In genomic region chr17:30222741-30223175, GRCh38 we compare ENCODE assay signal across 2 cellular contexts.
TF ChIP-seq lines count a peak whose summit lies in the region.

No MANE protein-coding gene starts in this region.

TF ChIP-seq in HepG2, 621 proteins besides CTCF, POLR2A, EP300 and RAD21 (continues in another document):
- TF ChIP-seq RBM22 (optimal IDR thresholded peaks at IDR 0.05; ENCODE audit: low read length) (no peak), ZNF775 (CRISPR knock-in tag; IDR thresholded peaks at IDR 0.05; ENCODE audit: borderline replicate concordance) (no peak), IRF9 (CRISPR knock-in tag; IDR thresholded peaks at IDR 0.05; ENCODE audit: borderline replicate concordance) (0 out of 2 replicates have a peak, but pooled peaks have one; percentile 39), TEF (CRISPR knock-in tag; IDR thresholded peaks at IDR 0.05) (no peak), SRY (CRISPR knock-in tag; IDR thresholded peaks at IDR 0.05) (no peak), ZNF781 (CRISPR knock-in tag; IDR thresholded peaks at IDR 0.05; ENCODE audit: borderline replicate concordance, not compliant biosample characterization) (peak; percentile 40), ZNF567 (CRISPR knock-in tag; IDR thresholded peaks at IDR 0.05; ENCODE audit: borderline replicate concordance) (no peak), TAF15 (IDR thresholded peaks at IDR 0.05; ENCODE audit: low read depth, low read length, poor library complexity, severe bottlenecking) (no peak), ZNF431 (CRISPR knock-in tag; IDR thresholded peaks at IDR 0.05; ENCODE audit: borderline replicate concordance, low read depth) (no peak), ZNF660 (CRISPR knock-in tag; IDR thresholded peaks at IDR 0.05; ENCODE audit: borderline replicate concordance, low read depth) (no peak), MLXIP (CRISPR knock-in tag; IDR thresholded peaks at IDR 0.05; ENCODE audit: borderline replicate concordance) (no peak), SOX6 (IDR thresholded peaks at IDR 0.05) (no peak), SOX6 (CRISPR knock-in tag; IDR thresholded peaks at IDR 0.05) (0 out of 2 replicates have a peak, but pooled peaks have one; percentile 39), JARID2 (CRISPR knock-in tag; IDR thresholded peaks at IDR 0.05; ENCODE audit: insufficient replicate concordance) (no peak), ZBTB25 (CRISPR knock-in tag; IDR thresholded peaks at IDR 0.05) (no peak), ZBTB26 (CRISPR knock-in tag; IDR thresholded peaks at IDR 0.05; ENCODE audit: borderline replicate concordance) (0 out of 2 replicates have a peak, but pooled peaks have one; percentile 20), ZSCAN21 (CRISPR knock-in tag; IDR thresholded peaks at IDR 0.05; ENCODE audit: borderline replicate concordance) (no peak), ZNF160 (CRISPR knock-in tag; IDR thresholded peaks at IDR 0.05) (no peak), ZNF883 (CRISPR knock-in tag; IDR thresholded peaks at IDR 0.05; ENCODE audit: not compliant biosample characterization) (peak; percentile 39), SALL1 (CRISPR knock-in tag; IDR thresholded peaks at IDR 0.05) (peak; percentile 71; the same call in 1 of the 2 replicates), FOXA3 (CRISPR knock-in tag; IDR thresholded peaks at IDR 0.05) (no peak; the same call in 1 of the 2 replicates), MZF1 (CRISPR knock-in tag; IDR thresholded peaks at IDR 0.05; ENCODE audit: borderline replicate concordance) (no peak), ZNF564 (CRISPR knock-in tag; IDR thresholded peaks at IDR 0.05) (no peak), DMAP1 (CRISPR knock-in tag; IDR thresholded peaks at IDR 0.05) (peak; percentile 37; the same call in 1 of the 2 replicates), GATA4 (IDR thresholded peaks at IDR 0.05; ENCODE audit: borderline replicate concordance, low read depth) (no peak), ZNF121 (CRISPR knock-in tag; IDR thresholded peaks at IDR 0.05) (peak; percentile 58; the same call in 1 of the 2 replicates)

TF ChIP-seq in K562, 482 proteins besides CTCF, POLR2A, EP300 and RAD21:
- TF ChIP-seq HNRNPLL (IDR thresholded peaks at IDR 0.05; ENCODE audit: low read depth, low read length, poor library complexity, severe bottlenecking) (no peak), BACH1 (tag; IDR thresholded peaks at IDR 0.05) (no peak), FOXK1 (CRISPR knock-in tag; IDR thresholded peaks at IDR 0.05; ENCODE audit: borderline replicate concordance) (no peak), MECOM (CRISPR knock-in tag; IDR thresholded peaks at IDR 0.05) (no peak), GTF3C2 (IDR thresholded peaks at IDR 0.05; ENCODE audit: borderline replicate concordance, extremely low read depth, insufficient read length) (no peak), GABPB1 (CRISPR knock-in tag; IDR thresholded peaks at IDR 0.05) (no peak), STAT6 (CRISPR knock-in tag; IDR thresholded peaks at IDR 0.05) (no peak), ZKSCAN3 (CRISPR knock-in tag; IDR thresholded peaks at IDR 0.05) (no peak), E2F4 (CRISPR knock-in tag; IDR thresholded peaks at IDR 0.05; ENCODE audit: low read depth) (no peak), ZNF217 (CRISPR knock-in tag; IDR thresholded peaks at IDR 0.05) (no peak)
